In the genomic region with DNA sequence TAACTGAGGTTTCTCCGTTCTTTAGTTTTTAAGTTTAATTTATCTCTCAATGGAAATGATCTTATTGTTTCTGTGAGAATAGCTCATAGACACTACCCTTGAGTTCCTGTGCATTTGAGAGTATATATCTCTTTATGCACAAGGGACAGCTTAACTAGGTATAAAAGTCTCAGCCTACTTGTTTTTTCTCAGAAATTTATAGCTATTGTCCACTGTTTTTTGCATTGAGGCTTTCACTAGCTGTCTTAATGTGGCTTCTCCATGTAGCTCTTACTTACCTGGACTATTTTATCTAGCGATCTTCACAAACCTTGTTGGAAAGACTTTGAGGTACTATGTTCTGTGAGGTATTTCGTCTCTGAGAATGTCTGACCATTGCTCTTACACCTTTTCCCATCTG, we compare ENCODE assay signal across 35 cellular contexts.
A peak's percentile ranks its signal among the peaks of the same experiment; 100 is the strongest.
DNase-seq lines count a peak whose midpoint lies in the region; ATAC-seq, FAIRE-seq and TF ChIP-seq lines count a peak whose summit lies in the region.
"Had no signal": no experiment of that assay in that cellular context is flagged by ENCODE, and none has a peak within 500 bp of the region (broad histone marks: within the 10 kb centered on the region; RNA-seq: fewer than 3 reads in every experiment).

No MANE protein-coding gene starts in this region.

- TF ChIP-seq CTCF in HepG2 (CRISPR knock-in tag; IDR thresholded peaks at IDR 0.05) (no peak), right lobe of liver (IDR thresholded peaks at IDR 0.05) (no peak), HFFc6 (IDR thresholded peaks at IDR 0.05) (no peak), K562 (IDR thresholded peaks at IDR 0.05 in 2 of 3, conservative IDR thresholded peaks at IDR 0.05 in 1 of 3; ENCODE audit: insufficient read depth in 2 of 3, low read depth in 1 of 3, low read length in 3 of 3) (no peak)

- H3K9ac ChIP-seq in HepG2 (ENCODE audit: insufficient read depth, low read depth, low read length) (no peak overlapping the region), K562 (ENCODE audit: insufficient read depth in 1 of 2, low read depth in 2 of 2, low read length in 2 of 2) (no peak overlapping the region)
- H3K9ac ChIP-seq: BLaER1; BLaER1 treated with 17β-estradiol and CSF1 and Interleukin-3, amounts not matched to agents 10 nM and 100 nM had no signal

- H3K4me2 ChIP-seq in HepG2 (ENCODE audit: low read depth, low read length) (no peak overlapping the region), K562 (ENCODE audit: insufficient read depth, low read length) (no peak overlapping the region)
- H3K4me2 ChIP-seq: A549; BLaER1; BLaER1 treated with 17β-estradiol and CSF1 and Interleukin-3, amounts not matched to agents 10 nM and 100 nM had no signal

- H3K4me1 ChIP-seq in HepG2 (ENCODE audit: insufficient read depth, low read length) = no peaks in the 10 kb centered on the region
- H3K4me1 ChIP-seq in right lobe of liver = no peaks in the 10 kb centered on the region
- no peaks in the 10 kb centered on the region for H3K4me1 ChIP-seq in K562 (replicated peaks in 1 of 2; ENCODE audit: control insufficient read depth in 2 of 2, insufficient read depth in 2 of 2, low read length in 2 of 2)
- H3K4me1 ChIP-seq: A549, BE2C, Caco-2 had no signal

- H3K9me1 ChIP-seq in K562 (ENCODE audit: control insufficient read depth, insufficient read depth, low read length) = no peaks in the 10 kb centered on the region

- H3K27ac ChIP-seq in HepG2 (ENCODE audit: extremely low read length, insufficient read depth, low read length) (no peak overlapping the region), right lobe of liver (no peak overlapping the region), K562 (ENCODE audit: extremely low read depth, low read depth, low read length) (no peak overlapping the region)
- H3K27ac ChIP-seq: 22Rv1; A549; BLaER1; BLaER1 treated with 17β-estradiol and CSF1 and Interleukin-3, amounts not matched to agents 10 nM and 100 nM; C4-2B had no signal

- no peak for TF ChIP-seq POLR2A in HepG2 (IDR thresholded peaks at IDR 0.05; ENCODE audit: insufficient read depth in 1 of 2, low read depth in 2 of 2, low read length in 2 of 2)
- no peak for TF ChIP-seq POLR2A in right lobe of liver (IDR thresholded peaks at IDR 0.05)
- no peak for TF ChIP-seq POLR2A in K562 (conservative IDR thresholded peaks at IDR 0.05)

- H3K27me3 ChIP-seq in HepG2 (ENCODE audit: control insufficient read depth in 1 of 2, insufficient read depth in 2 of 2, low read length in 2 of 2) = peaks cover 15 to 81% of the 10 kb centered on the region in 2 experiments
- no peaks in the 10 kb centered on the region for H3K27me3 ChIP-seq in right lobe of liver
- peaks cover 0 to 40% of the 10 kb centered on the region in 2 experiments; a peak in 2 of 5 replicates for H3K27me3 ChIP-seq in K562 (ENCODE audit: control insufficient read depth in 2 of 2, insufficient read depth in 2 of 2, low read length in 2 of 2)
- H3K27me3 ChIP-seq: BE2C; BLaER1; BLaER1 treated with 17β-estradiol and CSF1 and Interleukin-3, amounts not matched to agents 10 nM and 100 nM had no signal

- WGBS in HepG2 (ENCODE audit: low lambda C conversion rate) = 35% methylated on average over 3 of the region's 3 CpGs
- 60% methylated on average over 3 of the region's 3 CpGs for WGBS in right lobe of liver (ENCODE audit: insufficient coverage, low coverage, low lambda C conversion rate, missing lambda C conversion rate)
- WGBS in K562 (ENCODE audit: insufficient coverage, low coverage, missing lambda C conversion rate) = 4% methylated on average over 3 of the region's 3 CpGs

- CTCF ChIA-PET in HepG2 (lab: Yijun Ruan, JAX; ENCODE audit: low intra/inter-chr PET ratio, low total read pairs) = no interaction called here
- CTCF ChIA-PET in K562 (lab: Yijun Ruan, JAX; ENCODE audit: low intra/inter-chr PET ratio) = no interaction called here

- DNase-seq in HepG2 (ENCODE audit: low spot score) (no peak), right lobe of liver (no peak), HFFc6 (no peak), K562 (ENCODE audit: extremely low read depth in 1 of 4, low spot score in 3 of 4) (no peak), KG1 (lab: John Stamatoyannopoulos, UW) (no peak)
- DNase-seq: 8988T; ACHN; AML-193; BE2C; C1 segment of cervical spinal cord; Caco-2; Calu3; CD4-positive, alpha-beta memory T cell; CD4-positive, alpha-beta T cell; CD4-positive, CD25-positive, alpha-beta regulatory T cell; CD8-positive, alpha-beta T cell; COR-L47; DMS 273 treated with DMSO at 0.1 percent for 48 hours; DMS153; DMS53; DMS79; DMS79 treated with DMSO at 0.1 percent for 48 hours; DND-41; EL had no signal

- H3K36me3 ChIP-seq in HepG2 (replicated peaks in 1 of 2; ENCODE audit: control insufficient read depth in 1 of 2, insufficient read depth in 2 of 2, low read length in 2 of 2) (no peaks in the 10 kb centered on the region), right lobe of liver (no peaks in the 10 kb centered on the region), K562 (ENCODE audit: control insufficient read depth, insufficient read depth, low read length) (no peaks in the 10 kb centered on the region)
- H3K36me3 ChIP-seq: BLaER1; BLaER1 treated with 17β-estradiol and CSF1 and Interleukin-3, amounts not matched to agents 10 nM and 100 nM had no signal

- H3K27me3 Mint-ChIP-seq in HFFc6 (ENCODE audit: insufficient read depth) = peaks cover 22% of the 10 kb centered on the region
- H3K27me3 Mint-ChIP-seq: CD4-positive, CD25-positive, alpha-beta regulatory T cell had no signal

- H3K9me3 ChIP-seq in HepG2 (ENCODE audit: low read length) = 0 out of 2 replicates have a peak, but pooled peaks cover 5% of the 10 kb centered on the region
- H3K9me3 ChIP-seq in right lobe of liver = peaks cover 0 to 4% (median 0%) of the 10 kb centered on the region in 4 donors
- no peaks in the 10 kb centered on the region for H3K9me3 ChIP-seq in K562 (replicated peaks; ENCODE audit: control insufficient read depth, insufficient read depth, low read depth, low read length)
- H3K9me3 ChIP-seq: BE2C had no signal

- ATAC-seq in HepG2 (no peak), right lobe of liver (no peak), K562 (no peak), esophagus mucosa (no peak)
- ATAC-seq: A549; CD8-positive, alpha-beta T cell had no signal

- POLR2A ChIA-PET in HepG2 (lab: Yijun Ruan, JAX) = no interaction called here
- POLR2A ChIA-PET in K562 (lab: Yijun Ruan, JAX) = no interaction called here

- no peaks in the 10 kb centered on the region for H3K79me2 ChIP-seq in HepG2 (ENCODE audit: insufficient read depth, low read length)
- H3K79me2 ChIP-seq in K562 (ENCODE audit: control insufficient read depth, insufficient read depth, low read length) = no peaks in the 10 kb centered on the region

- BruUV-seq in HepG2 (replicated peaks; lab: Mats Ljungman, UMichigan) (no TSS peak), K562 (replicated peaks; lab: Mats Ljungman, UMichigan) (no TSS peak)

- TF ChIP-seq EP300 in HepG2 (IDR thresholded peaks at IDR 0.05; ENCODE audit: low read depth in 2 of 2, low read length in 2 of 2) = no peak
- TF ChIP-seq EP300 in HepG2 (CRISPR knock-in tag; IDR thresholded peaks at IDR 0.05; ENCODE audit: borderline replicate concordance) = no peak
- no peak for TF ChIP-seq EP300 in K562 (IDR thresholded peaks at IDR 0.05; ENCODE audit: low read length)

- no peak overlapping the region for H2AFZ ChIP-seq in HepG2 (ENCODE audit: low read length)
- H2AFZ ChIP-seq in K562 (ENCODE audit: low read depth, low read length) = no peak overlapping the region

- in situ Hi-C loops in HepG2 (cut with HindIII; ENCODE audit: extremely low pct_ligation_motif_present, low pct_unique_long_range_greater_than_20kb) (no loop called here), K562 (cut with MboI) (no loop called here)

- peaks cover 78% of the 10 kb centered on the region for H3K36me3 Mint-ChIP-seq in HFFc6 (ENCODE audit: low read depth)
- H3K36me3 Mint-ChIP-seq: CD14-positive monocyte; CD4-positive, alpha-beta memory T cell; CD4-positive, CD25-positive, alpha-beta regulatory T cell; CD8-positive, alpha-beta memory T cell; CD8-positive, alpha-beta T cell had no signal

- no peak for TF ChIP-seq RAD21 in HepG2 (CRISPR knock-in tag; IDR thresholded peaks at IDR 0.05)
- TF ChIP-seq RAD21 in K562 (CRISPR knock-in tag; conservative IDR thresholded peaks at IDR 0.05 in 1 of 2, IDR thresholded peaks at IDR 0.05 in 1 of 2) = no peak

- intact Hi-C loops in HepG2 (cut with micrococcal nuclease; ENCODE audit: unreplicated experiment) = no loop called here
- intact Hi-C loops in right lobe of liver (cut with DNase I) = no loop called here
- intact Hi-C loops in K562 (cut with micrococcal nuclease) = no loop called here

- no peak overlapping the region for H3K4me3 ChIP-seq in HepG2 (replicated peaks in 1 of 3; ENCODE audit: insufficient read depth in 1 of 3, low read depth in 2 of 3, low read length in 3 of 3)
- no peak overlapping the region for H3K4me3 ChIP-seq in right lobe of liver
- no peak overlapping the region for H3K4me3 ChIP-seq in K562
- H3K4me3 ChIP-seq: A549; BLaER1; BLaER1 treated with 17β-estradiol and CSF1 and Interleukin-3, amounts not matched to agents 10 nM and 100 nM had no signal

- H3K4me1 Mint-ChIP-seq in HFFc6 (ENCODE audit: low read depth) = peaks cover 63% of the 10 kb centered on the region
- H3K4me1 Mint-ChIP-seq: B cell; CD14-positive monocyte; CD4-positive, alpha-beta memory T cell; CD4-positive, CD25-positive, alpha-beta regulatory T cell; CD8-positive, alpha-beta memory T cell had no signal

- H3K4me3 Mint-ChIP-seq in HFFc6 = no peak overlapping the region
- H3K4me3 Mint-ChIP-seq: B cell; CD14-positive monocyte; CD4-positive, alpha-beta memory T cell; CD4-positive, alpha-beta T cell; CD4-positive, CD25-positive, alpha-beta regulatory T cell; CD8-positive, alpha-beta memory T cell; CD8-positive, alpha-beta T cell had no signal

- peaks cover 20% of the 10 kb centered on the region for H3K9me3 Mint-ChIP-seq in HFFc6

- H4K20me1 ChIP-seq in HepG2 (ENCODE audit: insufficient read depth, low read length) (no peaks in the 10 kb centered on the region), K562 (replicated peaks; ENCODE audit: control insufficient read depth, insufficient read depth, low read length) (no peaks in the 10 kb centered on the region)
- H4K20me1 ChIP-seq: BLaER1; BLaER1 treated with 17β-estradiol and CSF1 and Interleukin-3, amounts not matched to agents 10 nM and 100 nM had no signal

- FAIRE-seq in HepG2 (lab: Jason Lieb, UNC) (no peak), K562 (lab: Jason Lieb, UNC) (no peak)
- FAIRE-seq: A204.1, A549, D721Med had no signal

- peak overlapping the region; percentile 8; the same call in 1 of the 2 replicates for H3K27ac Mint-ChIP-seq in HFFc6
- H3K27ac Mint-ChIP-seq: B cell; CD14-positive monocyte; CD4-positive, alpha-beta memory T cell; CD4-positive, alpha-beta T cell; CD4-positive, CD25-positive, alpha-beta regulatory T cell; CD8-positive, alpha-beta memory T cell; CD8-positive, alpha-beta T cell had no signal

TF ChIP-seq in HepG2, 621 proteins besides CTCF, POLR2A, EP300 and RAD21 (continues in another document):
- TF ChIP-seq ZNF737 (CRISPR knock-in tag; IDR thresholded peaks at IDR 0.05; ENCODE audit: borderline replicate concordance) = no peak
- peak; percentile 67; the same call in 1 of the 2 replicates for TF ChIP-seq ZFP1 (CRISPR knock-in tag; IDR thresholded peaks at IDR 0.05)

TF ChIP-seq in K562, 482 proteins besides CTCF, POLR2A, EP300 and RAD21 (continues in another document):
- no peak for TF ChIP-seq SMAD3 (CRISPR knock-in tag; conservative IDR thresholded peaks at IDR 0.05)

Comparison
In these comparisons a context has a peak if more than half of its experiments do, and no peak if none do; other contexts are left out.
1. Of the 241 proteins assayed by ChIP-seq in both HepG2 and K562: peak only in HepG2: none; only in K562: none; in both: ZFP1; in neither: 240.